In the genomic region with DNA sequence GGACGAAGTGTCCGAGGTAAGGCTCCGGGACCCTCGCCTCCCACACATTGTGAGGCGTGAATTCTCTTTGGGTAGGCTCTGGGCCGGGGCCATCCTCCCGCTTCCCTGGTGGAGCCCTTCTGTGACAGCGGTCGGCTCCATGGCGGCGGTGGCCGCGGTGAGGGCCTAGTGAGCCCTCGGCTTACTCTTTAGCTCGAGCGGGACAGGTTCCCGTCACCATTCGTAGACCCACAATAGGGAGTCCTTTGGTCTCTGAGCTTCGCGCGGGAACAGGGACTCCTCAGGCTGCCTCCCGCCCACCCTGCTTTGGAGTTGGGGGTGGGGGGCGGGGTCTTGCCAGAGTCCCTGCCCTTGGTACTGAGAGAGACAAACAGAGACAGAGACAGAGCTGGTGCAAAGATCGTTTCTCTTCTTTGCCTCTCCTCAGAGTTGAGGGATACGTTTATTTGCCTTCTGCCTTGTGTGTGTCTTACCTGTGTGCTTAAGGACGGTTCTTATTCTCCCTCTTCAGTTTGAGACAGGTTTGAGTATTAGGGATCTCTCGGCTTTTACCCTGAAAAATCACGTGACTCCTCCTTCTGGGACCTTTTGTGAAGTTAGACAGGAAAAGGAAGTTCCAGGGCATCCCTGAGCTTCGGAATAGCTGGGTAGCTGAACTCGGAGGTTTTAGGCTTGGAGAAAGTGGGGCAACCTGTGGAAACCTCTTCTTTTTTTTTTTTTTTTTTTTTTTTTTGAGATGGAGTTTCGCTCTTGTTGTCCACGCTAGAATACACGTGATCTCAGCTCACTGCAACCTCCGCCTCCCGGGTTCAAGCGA, we compare ENCODE assay signal across 1 cellular context.
TF ChIP-seq lines count a peak whose summit lies in the region.

No MANE protein-coding gene starts in this region.

TF ChIP-seq in K562, 482 proteins besides CTCF, POLR2A, EP300 and RAD21 (continued from another document and continues in another):
- TF ChIP-seq, protein P1, sequence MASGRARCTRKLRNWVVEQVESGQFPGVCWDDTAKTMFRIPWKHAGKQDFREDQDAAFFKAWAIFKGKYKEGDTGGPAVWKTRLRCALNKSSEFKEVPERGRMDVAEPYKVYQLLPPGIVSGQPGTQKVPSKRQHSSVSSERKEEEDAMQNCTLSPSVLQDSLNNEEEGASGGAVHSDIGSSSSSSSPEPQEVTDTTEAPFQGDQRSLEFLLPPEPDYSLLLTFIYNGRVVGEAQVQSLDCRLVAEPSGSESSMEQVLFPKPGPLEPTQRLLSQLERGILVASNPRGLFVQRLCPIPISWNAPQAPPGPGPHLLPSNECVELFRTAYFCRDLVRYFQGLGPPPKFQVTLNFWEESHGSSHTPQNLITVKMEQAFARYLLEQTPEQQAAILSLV (tag; IDR thresholded peaks at IDR 0.05) = no peak
- TF ChIP-seq, protein P2, sequence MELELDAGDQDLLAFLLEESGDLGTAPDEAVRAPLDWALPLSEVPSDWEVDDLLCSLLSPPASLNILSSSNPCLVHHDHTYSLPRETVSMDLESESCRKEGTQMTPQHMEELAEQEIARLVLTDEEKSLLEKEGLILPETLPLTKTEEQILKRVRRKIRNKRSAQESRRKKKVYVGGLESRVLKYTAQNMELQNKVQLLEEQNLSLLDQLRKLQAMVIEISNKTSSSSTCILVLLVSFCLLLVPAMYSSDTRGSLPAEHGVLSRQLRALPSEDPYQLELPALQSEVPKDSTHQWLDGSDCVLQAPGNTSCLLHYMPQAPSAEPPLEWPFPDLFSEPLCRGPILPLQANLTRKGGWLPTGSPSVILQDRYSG (tag; conservative IDR thresholded peaks at IDR 0.05; ENCODE audit: low read depth) = no peak
- TF ChIP-seq ZNF121 (CRISPR knock-in tag; conservative IDR thresholded peaks at IDR 0.05) = no peak
- no peak for TF ChIP-seq ZNF134 (CRISPR knock-in tag; conservative IDR thresholded peaks at IDR 0.05)
- no peak for TF ChIP-seq NONO (IDR thresholded peaks at IDR 0.05; ENCODE audit: low read depth in 2 of 2, low read length in 1 of 2)
- no peak for TF ChIP-seq ETV6 (IDR thresholded peaks at IDR 0.05; ENCODE audit: borderline replicate concordance in 1 of 2, low read depth in 2 of 2, low read length in 1 of 2)
- TF ChIP-seq ETV6 (CRISPR knock-in tag; IDR thresholded peaks at IDR 0.05; ENCODE audit: borderline replicate concordance) = no peak
- no peak for TF ChIP-seq CREM (IDR thresholded peaks at IDR 0.05; ENCODE audit: low read depth)
- no peak for TF ChIP-seq HDAC3 (IDR thresholded peaks at IDR 0.05; ENCODE audit: borderline replicate concordance, partially characterized antibody)
- TF ChIP-seq ZNF699 (CRISPR knock-in tag; IDR thresholded peaks at IDR 0.05; ENCODE audit: insufficient replicate concordance) = no peak
- TF ChIP-seq LCOR (CRISPR knock-in tag; IDR thresholded peaks at IDR 0.05) = peak; percentile 46; the same call in 1 of the 2 replicates
- TF ChIP-seq, protein P3, sequence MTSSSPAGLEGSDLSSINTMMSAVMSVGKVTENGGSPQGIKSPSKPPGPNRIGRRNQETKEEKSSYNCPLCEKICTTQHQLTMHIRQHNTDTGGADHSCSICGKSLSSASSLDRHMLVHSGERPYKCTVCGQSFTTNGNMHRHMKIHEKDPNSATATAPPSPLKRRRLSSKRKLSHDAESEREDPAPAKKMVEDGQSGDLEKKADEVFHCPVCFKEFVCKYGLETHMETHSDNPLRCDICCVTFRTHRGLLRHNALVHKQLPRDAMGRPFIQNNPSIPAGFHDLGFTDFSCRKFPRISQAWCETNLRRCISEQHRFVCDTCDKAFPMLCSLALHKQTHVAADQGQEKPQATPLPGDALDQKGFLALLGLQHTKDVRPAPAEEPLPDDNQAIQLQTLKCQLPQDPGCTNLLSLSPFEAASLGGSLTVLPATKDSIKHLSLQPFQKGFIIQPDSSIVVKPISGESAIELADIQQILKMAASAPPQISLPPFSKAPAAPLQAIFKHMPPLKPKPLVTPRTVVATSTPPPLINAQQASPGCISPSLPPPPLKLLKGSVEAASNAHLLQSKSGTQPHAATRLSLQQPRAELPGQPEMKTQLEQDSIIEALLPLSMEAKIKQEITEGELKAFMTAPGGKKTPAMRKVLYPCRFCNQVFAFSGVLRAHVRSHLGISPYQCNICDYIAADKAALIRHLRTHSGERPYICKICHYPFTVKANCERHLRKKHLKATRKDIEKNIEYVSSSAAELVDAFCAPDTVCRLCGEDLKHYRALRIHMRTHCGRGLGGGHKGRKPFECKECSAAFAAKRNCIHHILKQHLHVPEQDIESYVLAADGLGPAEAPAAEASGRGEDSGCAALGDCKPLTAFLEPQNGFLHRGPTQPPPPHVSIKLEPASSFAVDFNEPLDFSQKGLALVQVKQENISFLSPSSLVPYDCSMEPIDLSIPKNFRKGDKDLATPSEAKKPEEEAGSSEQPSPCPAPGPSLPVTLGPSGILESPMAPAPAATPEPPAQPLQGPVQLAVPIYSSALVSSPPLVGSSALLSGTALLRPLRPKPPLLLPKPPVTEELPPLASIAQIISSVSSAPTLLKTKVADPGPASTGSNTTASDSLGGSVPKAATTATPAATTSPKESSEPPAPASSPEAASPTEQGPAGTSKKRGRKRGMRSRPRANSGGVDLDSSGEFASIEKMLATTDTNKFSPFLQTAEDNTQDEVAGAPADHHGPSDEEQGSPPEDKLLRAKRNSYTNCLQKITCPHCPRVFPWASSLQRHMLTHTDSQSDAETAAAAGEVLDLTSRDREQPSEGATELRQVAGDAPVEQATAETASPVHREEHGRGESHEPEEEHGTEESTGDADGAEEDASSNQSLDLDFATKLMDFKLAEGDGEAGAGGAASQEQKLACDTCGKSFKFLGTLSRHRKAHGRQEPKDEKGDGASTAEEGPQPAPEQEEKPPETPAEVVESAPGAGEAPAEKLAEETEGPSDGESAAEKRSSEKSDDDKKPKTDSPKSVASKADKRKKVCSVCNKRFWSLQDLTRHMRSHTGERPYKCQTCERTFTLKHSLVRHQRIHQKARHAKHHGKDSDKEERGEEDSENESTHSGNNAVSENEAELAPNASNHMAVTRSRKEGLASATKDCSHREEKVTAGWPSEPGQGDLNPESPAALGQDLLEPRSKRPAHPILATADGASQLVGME (CRISPR knock-in tag; IDR thresholded peaks at IDR 0.05) = no peak
- no peak for TF ChIP-seq CREB1 (IDR thresholded peaks at IDR 0.05)
- TF ChIP-seq CREB1 (CRISPR knock-in tag; IDR thresholded peaks at IDR 0.05) = no peak
- no peak for TF ChIP-seq SMAD4 (CRISPR knock-in tag; conservative IDR thresholded peaks at IDR 0.05)
- TF ChIP-seq, protein P4, sequence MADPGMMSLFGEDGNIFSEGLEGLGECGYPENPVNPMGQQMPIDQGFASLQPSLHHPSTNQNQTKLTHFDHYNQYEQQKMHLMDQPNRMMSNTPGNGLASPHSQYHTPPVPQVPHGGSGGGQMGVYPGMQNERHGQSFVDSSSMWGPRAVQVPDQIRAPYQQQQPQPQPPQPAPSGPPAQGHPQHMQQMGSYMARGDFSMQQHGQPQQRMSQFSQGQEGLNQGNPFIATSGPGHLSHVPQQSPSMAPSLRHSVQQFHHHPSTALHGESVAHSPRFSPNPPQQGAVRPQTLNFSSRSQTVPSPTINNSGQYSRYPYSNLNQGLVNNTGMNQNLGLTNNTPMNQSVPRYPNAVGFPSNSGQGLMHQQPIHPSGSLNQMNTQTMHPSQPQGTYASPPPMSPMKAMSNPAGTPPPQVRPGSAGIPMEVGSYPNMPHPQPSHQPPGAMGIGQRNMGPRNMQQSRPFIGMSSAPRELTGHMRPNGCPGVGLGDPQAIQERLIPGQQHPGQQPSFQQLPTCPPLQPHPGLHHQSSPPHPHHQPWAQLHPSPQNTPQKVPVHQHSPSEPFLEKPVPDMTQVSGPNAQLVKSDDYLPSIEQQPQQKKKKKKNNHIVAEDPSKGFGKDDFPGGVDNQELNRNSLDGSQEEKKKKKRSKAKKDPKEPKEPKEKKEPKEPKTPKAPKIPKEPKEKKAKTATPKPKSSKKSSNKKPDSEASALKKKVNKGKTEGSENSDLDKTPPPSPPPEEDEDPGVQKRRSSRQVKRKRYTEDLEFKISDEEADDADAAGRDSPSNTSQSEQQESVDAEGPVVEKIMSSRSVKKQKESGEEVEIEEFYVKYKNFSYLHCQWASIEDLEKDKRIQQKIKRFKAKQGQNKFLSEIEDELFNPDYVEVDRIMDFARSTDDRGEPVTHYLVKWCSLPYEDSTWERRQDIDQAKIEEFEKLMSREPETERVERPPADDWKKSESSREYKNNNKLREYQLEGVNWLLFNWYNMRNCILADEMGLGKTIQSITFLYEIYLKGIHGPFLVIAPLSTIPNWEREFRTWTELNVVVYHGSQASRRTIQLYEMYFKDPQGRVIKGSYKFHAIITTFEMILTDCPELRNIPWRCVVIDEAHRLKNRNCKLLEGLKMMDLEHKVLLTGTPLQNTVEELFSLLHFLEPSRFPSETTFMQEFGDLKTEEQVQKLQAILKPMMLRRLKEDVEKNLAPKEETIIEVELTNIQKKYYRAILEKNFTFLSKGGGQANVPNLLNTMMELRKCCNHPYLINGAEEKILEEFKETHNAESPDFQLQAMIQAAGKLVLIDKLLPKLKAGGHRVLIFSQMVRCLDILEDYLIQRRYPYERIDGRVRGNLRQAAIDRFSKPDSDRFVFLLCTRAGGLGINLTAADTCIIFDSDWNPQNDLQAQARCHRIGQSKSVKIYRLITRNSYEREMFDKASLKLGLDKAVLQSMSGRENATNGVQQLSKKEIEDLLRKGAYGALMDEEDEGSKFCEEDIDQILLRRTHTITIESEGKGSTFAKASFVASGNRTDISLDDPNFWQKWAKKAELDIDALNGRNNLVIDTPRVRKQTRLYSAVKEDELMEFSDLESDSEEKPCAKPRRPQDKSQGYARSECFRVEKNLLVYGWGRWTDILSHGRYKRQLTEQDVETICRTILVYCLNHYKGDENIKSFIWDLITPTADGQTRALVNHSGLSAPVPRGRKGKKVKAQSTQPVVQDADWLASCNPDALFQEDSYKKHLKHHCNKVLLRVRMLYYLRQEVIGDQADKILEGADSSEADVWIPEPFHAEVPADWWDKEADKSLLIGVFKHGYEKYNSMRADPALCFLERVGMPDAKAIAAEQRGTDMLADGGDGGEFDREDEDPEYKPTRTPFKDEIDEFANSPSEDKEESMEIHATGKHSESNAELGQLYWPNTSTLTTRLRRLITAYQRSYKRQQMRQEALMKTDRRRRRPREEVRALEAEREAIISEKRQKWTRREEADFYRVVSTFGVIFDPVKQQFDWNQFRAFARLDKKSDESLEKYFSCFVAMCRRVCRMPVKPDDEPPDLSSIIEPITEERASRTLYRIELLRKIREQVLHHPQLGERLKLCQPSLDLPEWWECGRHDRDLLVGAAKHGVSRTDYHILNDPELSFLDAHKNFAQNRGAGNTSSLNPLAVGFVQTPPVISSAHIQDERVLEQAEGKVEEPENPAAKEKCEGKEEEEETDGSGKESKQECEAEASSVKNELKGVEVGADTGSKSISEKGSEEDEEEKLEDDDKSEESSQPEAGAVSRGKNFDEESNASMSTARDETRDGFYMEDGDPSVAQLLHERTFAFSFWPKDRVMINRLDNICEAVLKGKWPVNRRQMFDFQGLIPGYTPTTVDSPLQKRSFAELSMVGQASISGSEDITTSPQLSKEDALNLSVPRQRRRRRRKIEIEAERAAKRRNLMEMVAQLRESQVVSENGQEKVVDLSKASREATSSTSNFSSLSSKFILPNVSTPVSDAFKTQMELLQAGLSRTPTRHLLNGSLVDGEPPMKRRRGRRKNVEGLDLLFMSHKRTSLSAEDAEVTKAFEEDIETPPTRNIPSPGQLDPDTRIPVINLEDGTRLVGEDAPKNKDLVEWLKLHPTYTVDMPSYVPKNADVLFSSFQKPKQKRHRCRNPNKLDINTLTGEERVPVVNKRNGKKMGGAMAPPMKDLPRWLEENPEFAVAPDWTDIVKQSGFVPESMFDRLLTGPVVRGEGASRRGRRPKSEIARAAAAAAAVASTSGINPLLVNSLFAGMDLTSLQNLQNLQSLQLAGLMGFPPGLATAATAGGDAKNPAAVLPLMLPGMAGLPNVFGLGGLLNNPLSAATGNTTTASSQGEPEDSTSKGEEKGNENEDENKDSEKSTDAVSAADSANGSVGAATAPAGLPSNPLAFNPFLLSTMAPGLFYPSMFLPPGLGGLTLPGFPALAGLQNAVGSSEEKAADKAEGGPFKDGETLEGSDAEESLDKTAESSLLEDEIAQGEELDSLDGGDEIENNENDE (IDR thresholded peaks at IDR 0.05; ENCODE audit: low read depth, low read length) = no peak
- TF ChIP-seq, protein P5, sequence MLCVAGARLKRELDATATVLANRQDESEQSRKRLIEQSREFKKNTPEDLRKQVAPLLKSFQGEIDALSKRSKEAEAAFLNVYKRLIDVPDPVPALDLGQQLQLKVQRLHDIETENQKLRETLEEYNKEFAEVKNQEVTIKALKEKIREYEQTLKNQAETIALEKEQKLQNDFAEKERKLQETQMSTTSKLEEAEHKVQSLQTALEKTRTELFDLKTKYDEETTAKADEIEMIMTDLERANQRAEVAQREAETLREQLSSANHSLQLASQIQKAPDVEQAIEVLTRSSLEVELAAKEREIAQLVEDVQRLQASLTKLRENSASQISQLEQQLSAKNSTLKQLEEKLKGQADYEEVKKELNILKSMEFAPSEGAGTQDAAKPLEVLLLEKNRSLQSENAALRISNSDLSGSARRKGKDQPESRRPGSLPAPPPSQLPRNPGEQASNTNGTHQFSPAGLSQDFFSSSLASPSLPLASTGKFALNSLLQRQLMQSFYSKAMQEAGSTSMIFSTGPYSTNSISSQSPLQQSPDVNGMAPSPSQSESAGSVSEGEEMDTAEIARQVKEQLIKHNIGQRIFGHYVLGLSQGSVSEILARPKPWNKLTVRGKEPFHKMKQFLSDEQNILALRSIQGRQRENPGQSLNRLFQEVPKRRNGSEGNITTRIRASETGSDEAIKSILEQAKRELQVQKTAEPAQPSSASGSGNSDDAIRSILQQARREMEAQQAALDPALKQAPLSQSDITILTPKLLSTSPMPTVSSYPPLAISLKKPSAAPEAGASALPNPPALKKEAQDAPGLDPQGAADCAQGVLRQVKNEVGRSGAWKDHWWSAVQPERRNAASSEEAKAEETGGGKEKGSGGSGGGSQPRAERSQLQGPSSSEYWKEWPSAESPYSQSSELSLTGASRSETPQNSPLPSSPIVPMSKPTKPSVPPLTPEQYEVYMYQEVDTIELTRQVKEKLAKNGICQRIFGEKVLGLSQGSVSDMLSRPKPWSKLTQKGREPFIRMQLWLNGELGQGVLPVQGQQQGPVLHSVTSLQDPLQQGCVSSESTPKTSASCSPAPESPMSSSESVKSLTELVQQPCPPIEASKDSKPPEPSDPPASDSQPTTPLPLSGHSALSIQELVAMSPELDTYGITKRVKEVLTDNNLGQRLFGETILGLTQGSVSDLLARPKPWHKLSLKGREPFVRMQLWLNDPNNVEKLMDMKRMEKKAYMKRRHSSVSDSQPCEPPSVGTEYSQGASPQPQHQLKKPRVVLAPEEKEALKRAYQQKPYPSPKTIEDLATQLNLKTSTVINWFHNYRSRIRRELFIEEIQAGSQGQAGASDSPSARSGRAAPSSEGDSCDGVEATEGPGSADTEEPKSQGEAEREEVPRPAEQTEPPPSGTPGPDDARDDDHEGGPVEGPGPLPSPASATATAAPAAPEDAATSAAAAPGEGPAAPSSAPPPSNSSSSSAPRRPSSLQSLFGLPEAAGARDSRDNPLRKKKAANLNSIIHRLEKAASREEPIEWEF (CRISPR knock-in tag; IDR thresholded peaks at IDR 0.05) = no peak
- TF ChIP-seq HCFC1 (IDR thresholded peaks at IDR 0.05; ENCODE audit: low read depth, low read length) = no peak
- no peak for TF ChIP-seq ZKSCAN1 (IDR thresholded peaks at IDR 0.05; ENCODE audit: low read depth, low read length)
- TF ChIP-seq ZNF12 (CRISPR knock-in tag; IDR thresholded peaks at IDR 0.05) = 0 out of 2 replicates have a peak, but pooled peaks have one; percentile 9
- TF ChIP-seq SPI1 (IDR thresholded peaks at IDR 0.05; ENCODE audit: borderline replicate concordance, low read depth, low read length) = no peak
- TF ChIP-seq SAP30 (IDR thresholded peaks at IDR 0.05; ENCODE audit: borderline replicate concordance, insufficient read depth, low read depth, low read length, poor library complexity, severe bottlenecking) = no peak
- TF ChIP-seq SAFB (IDR thresholded peaks at IDR 0.05; ENCODE audit: borderline replicate concordance, low read depth, low read length) = no peak
